ENCODE assay signal across 8 cellular contexts in the genomic region with DNA sequence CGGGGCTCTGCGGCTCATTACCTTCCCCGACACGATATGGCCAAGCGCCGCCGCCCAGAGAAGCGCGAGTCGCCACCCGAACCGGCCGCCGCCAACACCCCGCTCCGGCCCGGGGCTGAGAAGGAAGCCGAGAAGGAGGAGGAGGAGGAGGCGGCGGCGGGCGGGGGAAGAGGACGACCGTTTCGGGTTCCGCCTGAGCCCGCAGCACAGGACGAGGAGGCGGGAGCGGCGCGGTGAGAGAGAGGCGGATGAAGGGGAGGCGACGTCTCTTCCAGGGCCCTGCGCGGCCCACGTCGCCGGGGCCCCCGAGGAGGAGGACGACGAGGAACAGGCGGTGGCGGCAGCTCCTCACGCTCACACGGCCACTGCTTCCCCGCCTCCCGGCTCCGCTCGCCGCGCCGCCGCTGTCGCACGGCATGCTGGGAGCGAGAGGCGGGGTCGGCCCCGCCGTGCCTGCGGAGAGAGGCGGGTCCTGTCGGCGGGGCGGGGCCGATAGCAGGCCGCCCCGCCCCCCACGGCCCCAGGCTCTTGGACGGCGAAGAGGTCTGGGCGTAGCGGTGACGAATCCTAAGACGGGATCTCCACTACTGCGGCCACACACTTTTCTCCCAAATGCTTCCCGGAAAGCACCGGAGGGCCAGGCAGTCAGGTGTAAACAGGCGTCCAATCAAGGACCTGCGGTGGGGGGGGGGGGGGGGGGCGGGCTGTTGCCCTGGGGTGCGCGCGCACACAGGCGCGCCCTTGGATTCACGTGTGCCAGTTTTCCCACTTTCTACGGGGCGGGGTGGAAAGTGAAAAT.
A peak's percentile ranks its signal among the peaks of the same experiment; 100 is the strongest.
DNase-seq lines count a peak whose midpoint lies in the region; ATAC-seq and TF ChIP-seq lines count a peak whose summit lies in the region.

No MANE protein-coding gene starts in this region.

- DNase-seq in COLO668 (lab: John Stamatoyannopoulos, UW; ENCODE audit: unreplicated experiment): peak; percentile 96
- peak; percentile 74 to 88 for DNase-seq in HL-60 (ENCODE audit: low read depth in 1 of 2, low spot score in 1 of 2)
- DNase-seq in NT2/D1 (ENCODE audit: low read depth, low spot score): peak; percentile 92
- peak; percentile 82 for DNase-seq in activated T-cell treated with anti-CD3 and anti-CD28 coated beads for 4 hours
- DNase-seq in epithelial cell of prostate (ENCODE audit: low read depth, low spot score): peak; percentile 97
- peak; percentile 80 to 82 for DNase-seq in stimulated activated CD8-positive, alpha-beta memory T cell treated with anti-CD3 and anti-CD28 coated beads, Interleukin-2, amount 100 ng/mL, for 1 hour (ENCODE audit: low read depth in 2 of 2)

- H3K9me3 ChIP-seq in NT2/D1 (ENCODE audit: insufficient read depth, low read length) (no peaks in the 10 kb centered on the region), mononuclear cell (ENCODE audit: low read depth, low read length) (no peaks in the 10 kb centered on the region)

- H3K27me3 ChIP-seq in HL-60 (ENCODE audit: insufficient read depth, poor library complexity, severe bottlenecking) (no peaks in the 10 kb centered on the region), NT2/D1 (ENCODE audit: insufficient read depth, insufficient read length) (no peaks in the 10 kb centered on the region), mononuclear cell (ENCODE audit: insufficient read depth, low read length) (no peaks in the 10 kb centered on the region)

- peaks cover 17% of the 10 kb centered on the region for H3K36me3 ChIP-seq in NT2/D1 (ENCODE audit: insufficient read depth, insufficient read length, low read length)

- peak overlapping the region; percentile 71 for H3K4me3 ChIP-seq in HL-60 (replicated peaks; ENCODE audit: insufficient read depth, low read length)
- H3K4me3 ChIP-seq in NT2/D1 (ENCODE audit: insufficient read length, low read depth): peak overlapping the region; percentile 88
- peak overlapping the region; percentile 79 for H3K4me3 ChIP-seq in mononuclear cell (ENCODE audit: low read length)

- H3K9ac ChIP-seq in NT2/D1 (ENCODE audit: insufficient read length, low read depth): peak overlapping the region; percentile 93

- H3K27ac ChIP-seq in HL-60 (replicated peaks) (peak overlapping the region; percentile 81), epithelial cell of prostate (peak overlapping the region; percentile 82)

- H3K4me1 ChIP-seq in NT2/D1 (ENCODE audit: insufficient read depth, insufficient read length) (peaks cover 2% of the 10 kb centered on the region), mononuclear cell (ENCODE audit: insufficient read depth, low read length) (peaks cover 25% of the 10 kb centered on the region)

- peak; percentile 59 for ATAC-seq in GM19463 (IDR thresholded peaks at IDR 0.05; ENCODE audit: unreplicated experiment)

- TF ChIP-seq CTCF in HL-60 (IDR thresholded peaks at IDR 0.05; ENCODE audit: insufficient read depth, low read length): no peak

Comparison
In these comparisons a context has a peak if more than half of its experiments do, and no peak if none do; other contexts are left out.
1. Peak in every context shown above with its lines: DNase-seq, ATAC-seq, H3K4me3 ChIP-seq and H3K27ac ChIP-seq.